Comparison of ENCODE assay signal across 8 cellular contexts in genomic region chr1:205591522-205592351, GRCh38. TPM values are rescaled to one million over a fixed set of nuclear protein-coding genes. Genes with fewer than 3 reads are reported as not detected.
DNase-seq lines count a peak whose midpoint lies in the region; ATAC-seq and TF ChIP-seq lines count a peak whose summit lies in the region.

No MANE protein-coding gene starts in this region.

- H3K27ac Mint-ChIP-seq in endothelial cell (ENCODE audit: unreplicated experiment), result no peak overlapping the region

- H3K4me3 Mint-ChIP-seq in endothelial cell (ENCODE audit: unreplicated experiment), result no peak overlapping the region

- peaks cover 21% of the 10 kb centered on the region for H3K36me3 Mint-ChIP-seq in endothelial cell (ENCODE audit: low read depth, unreplicated experiment)

- H3K4me1 ChIP-seq in HUES48 (ENCODE audit: control insufficient read depth, insufficient read depth, low read length), result peaks cover 4% of the 10 kb centered on the region; the same call in 1 of the 2 replicates

- TF ChIP-seq CTCF in endothelial cell (IDR thresholded peaks at IDR 0.05; ENCODE audit: unreplicated experiment), result peak; percentile 91

- H3K4me3 ChIP-seq in HUES48 (ENCODE audit: low read depth, low read length), result peak overlapping the region; percentile 59

- ATAC-seq in GM21367 (IDR thresholded peaks at IDR 0.05; ENCODE audit: unreplicated experiment), result peak; percentile 64

- H3K9me3 Mint-ChIP-seq in endothelial cell (ENCODE audit: unreplicated experiment), result no peaks in the 10 kb centered on the region

- peaks cover 11% of the 10 kb centered on the region for H3K27me3 Mint-ChIP-seq in endothelial cell (ENCODE audit: unreplicated experiment)

- peak overlapping the region; percentile 45 for H3K27ac ChIP-seq in HUES48 (ENCODE audit: low read depth, low read length)

- peak overlapping the region; percentile 55 for H3K9ac ChIP-seq in HUES48 (ENCODE audit: low read depth, low read length)

- no peaks in the 10 kb centered on the region for H3K9me3 ChIP-seq in HUES48 (ENCODE audit: control insufficient read depth, insufficient read depth, low read length)

- DNase-seq in COLO668 (lab: John Stamatoyannopoulos, UW; ENCODE audit: unreplicated experiment) (peak; percentile 84), NOMO-1 treated with dmso at 0.1 percent for 144 hours (lab: John Stamatoyannopoulos, UW; ENCODE audit: unreplicated experiment) (peak; percentile 89), endothelial cell (ENCODE audit: low spot score) (peak; percentile 98), midbrain (lab: John Stamatoyannopoulos, UW) (peak; percentile 85)
- peak; percentile 63 for DNase-seq in activated CD8-positive, alpha-beta memory T cell treated with anti-CD3 and anti-CD28 coated beads, Interleukin-2, amount 50 U/mL, for 1 hour (ENCODE audit: extremely low read depth)
- peak; percentile 77 to 79 for DNase-seq in stimulated activated CD8-positive, alpha-beta memory T cell treated with anti-CD3 and anti-CD28 coated beads, Interleukin-15, amount 100 ng/mL, for 48 hours (ENCODE audit: low read depth in 2 of 2)

- H3K27me3 ChIP-seq in HUES48 (ENCODE audit: control insufficient read depth, insufficient read depth, low read length), result no peaks in the 10 kb centered on the region

- H3K4me1 Mint-ChIP-seq in endothelial cell (ENCODE audit: unreplicated experiment), result peaks cover 55% of the 10 kb centered on the region

- H3K36me3 ChIP-seq in HUES48 (ENCODE audit: control insufficient read depth, insufficient read depth, low read length), result no peaks in the 10 kb centered on the region

RNA-seq across cellular contexts. Expression of gene ELK4, which starts 40.1 kb away (rescaled TPM):
- total RNA-seq in endothelial cell (ENCODE audit: unreplicated experiment), result 57.1 TPM

Comparison
In these comparisons a context has a peak if more than half of its experiments do, and no peak if none do; other contexts are left out.
1. Peak in every context shown above with its lines: DNase-seq, ATAC-seq, H3K4me3 ChIP-seq and H3K27ac ChIP-seq.